17 cellular contexts compared by ENCODE assay signal in the genomic region with DNA sequence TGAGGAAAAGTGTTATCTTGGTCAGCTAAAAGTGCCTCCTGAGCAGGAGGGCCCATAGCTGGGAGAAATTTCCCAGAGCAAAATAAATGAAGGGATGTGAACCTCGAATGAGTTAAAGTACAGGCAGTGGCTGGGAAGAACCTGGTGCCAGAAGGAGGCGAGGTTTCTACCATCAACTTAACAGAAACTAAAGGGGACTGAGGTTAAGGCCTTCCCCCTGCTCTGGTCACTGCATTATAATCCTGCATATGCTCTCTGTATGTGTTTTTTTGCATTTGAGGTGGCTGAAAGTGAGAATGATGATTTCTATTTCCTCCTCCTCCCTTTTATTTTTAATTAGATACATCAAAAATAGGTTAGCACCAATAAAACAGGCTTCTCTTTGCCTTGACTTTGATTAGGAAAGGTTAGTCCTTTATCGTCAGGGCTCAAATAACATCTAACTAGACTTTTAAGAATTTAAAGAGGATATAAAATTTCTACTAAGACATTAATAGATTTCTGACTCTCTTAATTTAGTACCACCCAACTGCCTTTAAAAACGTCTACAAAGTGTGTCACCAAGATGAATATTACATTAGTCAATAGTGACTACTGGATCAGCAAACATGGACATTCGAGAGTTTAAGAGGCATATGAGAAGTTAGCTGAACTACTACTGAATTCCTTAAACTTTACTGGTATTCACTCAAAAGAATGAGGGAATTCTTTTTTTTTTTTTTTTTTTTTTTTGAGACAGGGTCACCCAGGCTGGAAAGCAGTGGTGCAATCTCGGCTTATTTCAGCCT. TPM values are rescaled to one million over a fixed set of nuclear protein-coding genes. Genes with fewer than 3 reads are reported as not detected.
DNase-seq lines count a peak whose midpoint lies in the region; ATAC-seq and TF ChIP-seq lines count a peak whose summit lies in the region.
"Had no signal": no experiment of that assay in that cellular context is flagged by ENCODE, and none has a peak within 500 bp of the region (broad histone marks: within the 10 kb centered on the region; RNA-seq: fewer than 3 reads in every experiment).

No MANE protein-coding gene starts in this region.

- H3K4me2 ChIP-seq in KMS-11 = peak overlapping the region; percentile 81
- H3K4me2 ChIP-seq: GM23338 had no signal

- no peaks in the 10 kb centered on the region for H3K9me3 ChIP-seq in ascending aorta
- H3K9me3 ChIP-seq: body of pancreas had no signal

- ATAC-seq in GM21717 (IDR thresholded peaks at IDR 0.05; ENCODE audit: unreplicated experiment) (peak; percentile 42), natural killer cell (no peak), GM19463 (IDR thresholded peaks at IDR 0.05; ENCODE audit: unreplicated experiment) (no peak)
- ATAC-seq: body of pancreas, GM23338 had no signal

- H3K27ac Mint-ChIP-seq in T-helper 2 cell treated with Interferon-gamma antibody and Interleukin-4, amounts not matched to agents 5 μg/mL and 100 μg/mL, for 36 hours = peak overlapping the region; percentile 67
- H3K27ac Mint-ChIP-seq in natural killer cell = peak overlapping the region; percentile 55 to 84
- H3K27ac Mint-ChIP-seq: GM23338 had no signal

- H3K4me1 Mint-ChIP-seq in T-helper 2 cell treated with Interferon-gamma antibody and Interleukin-4, amounts not matched to agents 5 μg/mL and 100 μg/mL, for 36 hours (ENCODE audit: low read depth) = peaks cover 47% of the 10 kb centered on the region
- H3K4me1 Mint-ChIP-seq in natural killer cell = peaks cover 37 to 45% of the 10 kb centered on the region in 2 donors
- H3K4me1 Mint-ChIP-seq: GM23338 had no signal

- no peak overlapping the region for H3K4me3 Mint-ChIP-seq in T-helper 2 cell treated with Interferon-gamma antibody and Interleukin-4, amounts not matched to agents 5 μg/mL and 100 μg/mL, for 36 hours
- no peak overlapping the region for H3K4me3 Mint-ChIP-seq in natural killer cell
- H3K4me3 Mint-ChIP-seq: activated CD4-positive, alpha-beta T cell treated with anti-CD3 and anti-CD28 coated beads, Interleukin-2, amount 10 ng/mL, durations not matched to agents 7 days and 5 days; GM23338 had no signal

- TF ChIP-seq CTCF in KMS-11 (conservative IDR thresholded peaks at IDR 0.05; ENCODE audit: low read depth, low read length) = no peak
- no peak for TF ChIP-seq CTCF in natural killer cell (IDR thresholded peaks at IDR 0.05)
- no peak for TF ChIP-seq CTCF in ascending aorta (IDR thresholded peaks at IDR 0.05)

- no peaks in the 10 kb centered on the region for H3K27me3 Mint-ChIP-seq in T-helper 2 cell treated with Interferon-gamma antibody and Interleukin-4, amounts not matched to agents 5 μg/mL and 100 μg/mL, for 36 hours (ENCODE audit: low read depth)
- H3K27me3 Mint-ChIP-seq in natural killer cell (ENCODE audit: low read depth in 2 of 2) = no peaks in the 10 kb centered on the region
- H3K27me3 Mint-ChIP-seq: activated CD4-positive, alpha-beta T cell treated with anti-CD3 and anti-CD28 coated beads, Interleukin-2, amount 10 ng/mL, durations not matched to agents 7 days and 5 days had no signal

- H3K27ac ChIP-seq in KMS-11 (peak overlapping the region; percentile 38; the same call in 1 of the 2 replicates), ascending aorta (no peak overlapping the region)
- H3K27ac ChIP-seq: 22Rv1, body of pancreas had no signal

- H3K27me3 ChIP-seq in KMS-11 (ENCODE audit: insufficient read depth, low read depth) = no peaks in the 10 kb centered on the region
- H3K27me3 ChIP-seq in ascending aorta = no peaks in the 10 kb centered on the region
- H3K27me3 ChIP-seq: body of pancreas had no signal

- no peaks in the 10 kb centered on the region for H3K36me3 ChIP-seq in KMS-11 (ENCODE audit: insufficient read depth)
- no peaks in the 10 kb centered on the region for H3K36me3 ChIP-seq in ascending aorta

- H3K4me3 ChIP-seq in KMS-11 (IDR thresholded peaks at IDR 0.05; ENCODE audit: insufficient read depth, low read depth, low read length) (no peak overlapping the region), ascending aorta (no peak overlapping the region)
- H3K4me3 ChIP-seq: body of pancreas, GM23338 had no signal

- no peaks in the 10 kb centered on the region for H3K79me2 ChIP-seq in KMS-11 (ENCODE audit: insufficient read depth, low read depth)

- peaks cover 12% of the 10 kb centered on the region for H3K36me3 Mint-ChIP-seq in T-helper 2 cell treated with Interferon-gamma antibody and Interleukin-4, amounts not matched to agents 5 μg/mL and 100 μg/mL, for 36 hours (ENCODE audit: low read depth)
- no peaks in the 10 kb centered on the region for H3K36me3 Mint-ChIP-seq in natural killer cell

- no peaks in the 10 kb centered on the region for H3K9me3 Mint-ChIP-seq in T-helper 2 cell treated with Interferon-gamma antibody and Interleukin-4, amounts not matched to agents 5 μg/mL and 100 μg/mL, for 36 hours
- H3K9me3 Mint-ChIP-seq in natural killer cell = no peaks in the 10 kb centered on the region
- H3K9me3 Mint-ChIP-seq: activated CD4-positive, alpha-beta T cell treated with anti-CD3 and anti-CD28 coated beads, Interleukin-2, amount 10 ng/mL, durations not matched to agents 7 days and 5 days; GM23338 had no signal

- no peaks in the 10 kb centered on the region for H4K20me1 ChIP-seq in KMS-11 (ENCODE audit: insufficient read depth)

- H3K4me1 ChIP-seq in KMS-11 (ENCODE audit: low read depth, poor library complexity, severe bottlenecking) (peaks cover 51% of the 10 kb centered on the region), ascending aorta (no peaks in the 10 kb centered on the region)

- H2AFZ ChIP-seq in KMS-11 (ENCODE audit: low read depth) = no peak overlapping the region
- H2AFZ ChIP-seq: GM23338 had no signal

- peak overlapping the region; percentile 7; the same call in 1 of the 2 replicates for H3K9ac ChIP-seq in KMS-11

- no peak for DNase-seq in T-helper 2 cell treated with Interferon-gamma antibody and Interleukin-4, amounts not matched to agents 5 μg/mL and 100 μg/mL, for 36 hours (ENCODE audit: low spot score)
- DNase-seq in T-helper 2 cell (no peak), natural killer cell (no peak), HT-29 (ENCODE audit: low spot score) (no peak), ascending aorta (ENCODE audit: low spot score in 2 of 2) (no peak)
- DNase-seq: activated CD4-positive, alpha-beta T cell treated with anti-CD3 and anti-CD28 coated beads, Interleukin-2, amount 10 ng/mL, durations not matched to agents 7 days and 5 days; activated gamma-delta T cell; body of pancreas; NCI-H2081 treated with DMSO at 0.1 percent for 48 hours; occipital lobe; Right ventricle myocardium superior; T-helper 9 cell had no signal

- intact Hi-C loops in natural killer cell (cut with micrococcal nuclease) = no loop called here
- intact Hi-C loops in ascending aorta (cut with DNase I) = no loop called here

RNA-seq across cellular contexts. Expression of a gene that starts 49.2 kb away (rescaled TPM):
- total RNA-seq in natural killer cell (10 to 100 TPM; 14.3 to 19.9 (median 18.7) TPM), ascending aorta (3.3 TPM)
- total RNA-seq in HT-29 (2014; rRNA removed; shearing (Covaris generic)) = 5.7 and 6.7 TPM in 2 replicates

RNA-seq across cellular contexts. Expression of a gene that starts 50.5 kb away (rescaled TPM):
- total RNA-seq in natural killer cell (10 to 100 TPM; 29.8 to 40.9 (median 38.0) TPM), ascending aorta (15.8 TPM)
- total RNA-seq in HT-29 (2014; rRNA removed; shearing (Covaris generic)) = 7.8 and 9.6 TPM in 2 replicates
